Comparison of ENCODE assay signal across 1 cellular context in the genomic region with DNA sequence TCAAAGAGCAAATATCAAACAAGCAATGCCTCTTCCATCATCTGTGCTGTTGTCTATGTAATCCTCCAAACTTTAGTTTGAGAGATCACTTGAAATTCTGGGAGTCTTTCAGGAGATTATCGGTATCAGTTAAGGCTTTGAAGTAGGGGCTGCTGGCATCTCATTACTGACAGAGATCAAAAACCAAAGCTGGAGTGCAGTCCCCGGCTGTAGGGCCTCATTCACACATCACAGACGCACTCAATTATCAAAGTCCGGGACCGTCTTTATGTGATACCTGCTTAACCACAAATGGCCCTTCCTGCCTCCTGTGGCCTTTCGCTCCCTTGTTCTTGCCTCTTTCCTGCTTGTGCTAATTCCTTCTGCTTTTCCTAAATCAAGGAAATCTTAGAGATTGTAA.
TF ChIP-seq lines count a peak whose summit lies in the region.

No MANE protein-coding gene starts in this region.

TF ChIP-seq in GM23338, 12 proteins besides CTCF, POLR2A, EP300 and RAD21 (continued from another document):
- TF ChIP-seq, protein P1, sequence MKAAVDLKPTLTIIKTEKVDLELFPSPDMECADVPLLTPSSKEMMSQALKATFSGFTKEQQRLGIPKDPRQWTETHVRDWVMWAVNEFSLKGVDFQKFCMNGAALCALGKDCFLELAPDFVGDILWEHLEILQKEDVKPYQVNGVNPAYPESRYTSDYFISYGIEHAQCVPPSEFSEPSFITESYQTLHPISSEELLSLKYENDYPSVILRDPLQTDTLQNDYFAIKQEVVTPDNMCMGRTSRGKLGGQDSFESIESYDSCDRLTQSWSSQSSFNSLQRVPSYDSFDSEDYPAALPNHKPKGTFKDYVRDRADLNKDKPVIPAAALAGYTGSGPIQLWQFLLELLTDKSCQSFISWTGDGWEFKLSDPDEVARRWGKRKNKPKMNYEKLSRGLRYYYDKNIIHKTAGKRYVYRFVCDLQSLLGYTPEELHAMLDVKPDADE (IDR thresholded peaks at IDR 0.05), result no peak
- TF ChIP-seq, protein P2, sequence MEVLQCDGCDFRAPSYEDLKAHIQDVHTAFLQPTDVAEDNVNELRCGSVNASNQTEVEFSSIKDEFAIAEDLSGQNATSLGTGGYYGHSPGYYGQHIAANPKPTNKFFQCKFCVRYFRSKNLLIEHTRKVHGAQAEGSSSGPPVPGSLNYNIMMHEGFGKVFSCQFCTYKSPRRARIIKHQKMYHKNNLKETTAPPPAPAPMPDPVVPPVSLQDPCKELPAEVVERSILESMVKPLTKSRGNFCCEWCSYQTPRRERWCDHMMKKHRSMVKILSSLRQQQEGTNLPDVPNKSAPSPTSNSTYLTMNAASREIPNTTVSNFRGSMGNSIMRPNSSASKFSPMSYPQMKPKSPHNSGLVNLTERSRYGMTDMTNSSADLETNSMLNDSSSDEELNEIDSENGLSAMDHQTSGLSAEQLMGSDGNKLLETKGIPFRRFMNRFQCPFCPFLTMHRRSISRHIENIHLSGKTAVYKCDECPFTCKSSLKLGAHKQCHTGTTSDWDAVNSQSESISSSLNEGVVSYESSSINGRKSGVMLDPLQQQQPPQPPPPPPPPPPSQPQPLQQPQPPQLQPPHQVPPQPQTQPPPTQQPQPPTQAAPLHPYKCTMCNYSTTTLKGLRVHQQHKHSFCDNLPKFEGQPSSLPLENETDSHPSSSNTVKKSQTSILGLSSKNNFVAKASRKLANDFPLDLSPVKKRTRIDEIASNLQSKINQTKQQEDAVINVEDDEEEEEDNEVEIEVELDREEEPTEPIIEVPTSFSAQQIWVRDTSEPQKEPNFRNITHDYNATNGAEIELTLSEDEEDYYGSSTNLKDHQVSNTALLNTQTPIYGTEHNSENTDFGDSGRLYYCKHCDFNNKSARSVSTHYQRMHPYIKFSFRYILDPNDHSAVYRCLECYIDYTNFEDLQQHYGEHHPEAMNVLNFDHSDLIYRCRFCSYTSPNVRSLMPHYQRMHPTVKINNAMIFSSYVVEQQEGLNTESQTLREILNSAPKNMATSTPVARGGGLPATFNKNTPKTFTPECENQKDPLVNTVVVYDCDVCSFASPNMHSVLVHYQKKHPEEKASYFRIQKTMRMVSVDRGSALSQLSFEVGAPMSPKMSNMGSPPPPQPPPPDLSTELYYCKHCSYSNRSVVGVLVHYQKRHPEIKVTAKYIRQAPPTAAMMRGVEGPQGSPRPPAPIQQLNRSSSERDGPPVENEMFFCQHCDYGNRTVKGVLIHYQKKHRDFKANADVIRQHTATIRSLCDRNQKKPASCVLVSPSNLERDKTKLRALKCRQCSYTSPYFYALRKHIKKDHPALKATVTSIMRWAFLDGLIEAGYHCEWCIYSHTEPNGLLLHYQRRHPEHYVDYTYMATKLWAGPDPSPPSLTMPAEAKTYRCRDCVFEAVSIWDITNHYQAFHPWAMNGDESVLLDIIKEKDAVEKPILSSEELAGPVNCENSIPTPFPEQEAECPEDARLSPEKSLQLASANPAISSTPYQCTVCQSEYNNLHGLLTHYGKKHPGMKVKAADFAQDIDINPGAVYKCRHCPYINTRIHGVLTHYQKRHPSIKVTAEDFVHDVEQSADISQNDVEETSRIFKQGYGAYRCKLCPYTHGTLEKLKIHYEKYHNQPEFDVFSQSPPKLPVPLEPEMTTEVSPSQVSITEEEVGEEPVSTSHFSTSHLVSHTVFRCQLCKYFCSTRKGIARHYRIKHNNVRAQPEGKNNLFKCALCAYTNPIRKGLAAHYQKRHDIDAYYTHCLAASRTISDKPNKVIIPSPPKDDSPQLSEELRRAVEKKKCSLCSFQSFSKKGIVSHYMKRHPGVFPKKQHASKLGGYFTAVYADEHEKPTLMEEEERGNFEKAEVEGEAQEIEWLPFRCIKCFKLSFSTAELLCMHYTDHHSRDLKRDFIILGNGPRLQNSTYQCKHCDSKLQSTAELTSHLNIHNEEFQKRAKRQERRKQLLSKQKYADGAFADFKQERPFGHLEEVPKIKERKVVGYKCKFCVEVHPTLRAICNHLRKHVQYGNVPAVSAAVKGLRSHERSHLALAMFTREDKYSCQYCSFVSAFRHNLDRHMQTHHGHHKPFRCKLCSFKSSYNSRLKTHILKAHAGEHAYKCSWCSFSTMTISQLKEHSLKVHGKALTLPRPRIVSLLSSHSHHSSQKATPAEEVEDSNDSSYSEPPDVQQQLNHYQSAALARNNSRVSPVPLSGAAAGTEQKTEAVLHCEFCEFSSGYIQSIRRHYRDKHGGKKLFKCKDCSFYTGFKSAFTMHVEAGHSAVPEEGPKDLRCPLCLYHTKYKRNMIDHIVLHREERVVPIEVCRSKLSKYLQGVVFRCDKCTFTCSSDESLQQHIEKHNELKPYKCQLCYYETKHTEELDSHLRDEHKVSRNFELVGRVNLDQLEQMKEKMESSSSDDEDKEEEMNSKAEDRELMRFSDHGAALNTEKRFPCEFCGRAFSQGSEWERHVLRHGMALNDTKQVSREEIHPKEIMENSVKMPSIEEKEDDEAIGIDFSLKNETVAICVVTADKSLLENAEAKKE (CRISPR knock-in tag; IDR thresholded peaks at IDR 0.05), result no peak
- TF ChIP-seq EZH2 (IDR thresholded peaks at IDR 0.05; ENCODE audit: low read depth, unreplicated experiment), result no peak
- no peak for TF ChIP-seq STAT1 (IDR thresholded peaks at IDR 0.05; ENCODE audit: unreplicated experiment)
- TF ChIP-seq EZH2phosphoT487 (IDR thresholded peaks at IDR 0.05; ENCODE audit: unreplicated experiment), result no peak
- TF ChIP-seq ZNF114 (CRISPR knock-in tag; IDR thresholded peaks at IDR 0.05), result no peak
- no peak for TF ChIP-seq NANOG (IDR thresholded peaks at IDR 0.05; ENCODE audit: borderline replicate concordance)
- TF ChIP-seq POLR2AphosphoS5 (IDR thresholded peaks at IDR 0.05; ENCODE audit: low read depth), result no peak
- no peak for TF ChIP-seq ZNF331 (CRISPR knock-in tag; IDR thresholded peaks at IDR 0.05; ENCODE audit: low read depth)
